8 cellular contexts compared by ENCODE assay signal in the genomic region with DNA sequence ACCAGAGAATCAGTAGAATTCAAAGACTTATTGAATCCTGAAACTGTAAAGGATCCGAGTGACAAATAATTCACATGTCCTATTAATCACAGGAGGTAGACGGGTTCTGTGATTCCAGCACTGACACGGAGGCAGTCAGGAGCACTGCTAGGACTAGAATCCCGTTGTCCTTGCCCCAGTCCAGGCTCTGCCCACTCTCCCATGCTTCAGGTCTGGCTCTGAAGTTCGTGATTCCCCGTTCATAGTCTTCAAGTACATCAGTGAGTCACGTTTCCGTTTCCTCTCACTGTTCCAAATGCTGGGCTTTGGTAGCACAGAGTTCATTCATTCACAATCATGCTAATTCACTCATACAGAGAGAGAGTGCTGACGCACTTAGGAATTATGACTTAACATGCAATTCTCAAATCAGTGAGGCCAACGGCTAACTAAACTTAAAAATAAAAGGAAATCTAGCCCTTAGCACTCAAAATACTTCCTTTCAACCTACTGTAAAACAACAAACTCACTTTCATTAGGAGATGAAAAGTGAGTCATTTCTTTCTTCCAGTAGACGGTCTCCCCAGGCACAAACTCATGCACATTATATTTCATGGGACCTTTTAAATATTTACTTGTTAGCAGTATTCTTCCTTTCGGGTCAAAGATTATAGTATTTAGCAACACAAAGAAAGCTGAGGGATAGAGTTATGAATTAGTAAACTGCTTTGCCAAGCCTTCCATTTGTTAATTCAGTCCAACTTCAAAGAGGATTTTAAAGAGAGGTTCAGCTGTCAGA.
DNase-seq lines count a peak whose midpoint lies in the region; ATAC-seq and TF ChIP-seq lines count a peak whose summit lies in the region.

No MANE protein-coding gene starts in this region.

- H3K36me3 Mint-ChIP-seq in activated T-helper 1 cell treated with anti-CD3 and anti-CD28 coated beads, Interleukin-12 subunit alpha, Interleukin-12 subunit beta, Interleukin-2, Interleukin-4 antibody, amounts not matched to agents 30 ng/mL and 10 ng/mL and 1 ng/mL, durations not matched to agents 14 hours and 24 hours and 36 hours (ENCODE audit: low read depth) = no peaks in the 10 kb centered on the region

- peak overlapping the region; percentile 53 for H3K27ac Mint-ChIP-seq in activated T-helper 1 cell treated with anti-CD3 and anti-CD28 coated beads, Interleukin-12 subunit alpha, Interleukin-12 subunit beta, Interleukin-2, Interleukin-4 antibody, amounts not matched to agents 30 ng/mL and 10 ng/mL and 1 ng/mL, durations not matched to agents 14 hours and 24 hours and 36 hours

- H3K4me1 Mint-ChIP-seq in activated T-helper 1 cell treated with anti-CD3 and anti-CD28 coated beads, Interleukin-12 subunit alpha, Interleukin-12 subunit beta, Interleukin-2, Interleukin-4 antibody, amounts not matched to agents 30 ng/mL and 10 ng/mL and 1 ng/mL, durations not matched to agents 14 hours and 24 hours and 36 hours (ENCODE audit: low read depth) = peaks cover 32% of the 10 kb centered on the region

- no peaks in the 10 kb centered on the region for H3K9me3 ChIP-seq in BE2C

- no peaks in the 10 kb centered on the region for H3K27me3 Mint-ChIP-seq in activated T-helper 1 cell treated with anti-CD3 and anti-CD28 coated beads, Interleukin-12 subunit alpha, Interleukin-12 subunit beta, Interleukin-2, Interleukin-4 antibody, amounts not matched to agents 30 ng/mL and 10 ng/mL and 1 ng/mL, durations not matched to agents 14 hours and 24 hours and 36 hours (ENCODE audit: insufficient read depth)

- no peak for TF ChIP-seq CTCF in BE2C (IDR thresholded peaks at IDR 0.05; ENCODE audit: low read depth, low read length)

- DNase-seq in NOMO-1 (lab: John Stamatoyannopoulos, UW; ENCODE audit: unreplicated experiment in 2 of 2) (peak; percentile 45 to 92), Right ventricle myocardium superior (no peak), retina (peak; percentile 20), middle frontal gyrus (ENCODE audit: extremely low spot score, low spot score) (no peak), BE2C (no peak)
- DNase-seq in activated T-helper 1 cell treated with anti-CD3 and anti-CD28 coated beads, Interleukin-12 subunit alpha, Interleukin-12 subunit beta, Interleukin-2, Interleukin-4 antibody, amounts not matched to agents 30 ng/mL and 10 ng/mL and 1 ng/mL, durations not matched to agents 14 hours and 24 hours and 36 hours (ENCODE audit: low spot score) = peak; percentile 21

- H3K9me3 Mint-ChIP-seq in activated T-helper 1 cell treated with anti-CD3 and anti-CD28 coated beads, Interleukin-12 subunit alpha, Interleukin-12 subunit beta, Interleukin-2, Interleukin-4 antibody, amounts not matched to agents 30 ng/mL and 10 ng/mL and 1 ng/mL, durations not matched to agents 14 hours and 24 hours and 36 hours = no peaks in the 10 kb centered on the region

- no peak overlapping the region for H3K4me3 ChIP-seq in BE2C (ENCODE audit: low read depth, low read length)

- ATAC-seq in GM18861 (IDR thresholded peaks at IDR 0.05; ENCODE audit: unreplicated experiment) (peak; percentile 81), HG02763 (IDR thresholded peaks at IDR 0.05; ENCODE audit: unreplicated experiment) (peak; percentile 65), Right ventricle myocardium superior (ENCODE audit: poor library complexity) (peak; percentile 72)

- peak overlapping the region; percentile 59 for H3K4me3 Mint-ChIP-seq in activated T-helper 1 cell treated with anti-CD3 and anti-CD28 coated beads, Interleukin-12 subunit alpha, Interleukin-12 subunit beta, Interleukin-2, Interleukin-4 antibody, amounts not matched to agents 30 ng/mL and 10 ng/mL and 1 ng/mL, durations not matched to agents 14 hours and 24 hours and 36 hours

- H3K27me3 ChIP-seq in BE2C = no peaks in the 10 kb centered on the region

- intact Hi-C loops in activated T-helper 1 cell treated with anti-CD3 and anti-CD28 coated beads, Interleukin-12 subunit alpha, Interleukin-12 subunit beta, Interleukin-2, Interleukin-4 antibody, amounts not matched to agents 30 ng/mL and 10 ng/mL and 1 ng/mL, durations not matched to agents 14 hours and 24 hours and 36 hours (cut with micrococcal nuclease) = loop anchor here (1.0 to 10.0 kb wide), 9 partner anchors 61 to 888 kb away; a partner anchor contains a TSS
- intact Hi-C loops in Right ventricle myocardium superior (cut with DNase I) = loop anchor here (5.0 kb wide), 1 partner anchor 476 kb away; no protein-coding TSS in a partner anchor

- no peaks in the 10 kb centered on the region for H3K36me3 ChIP-seq in BE2C

- H3K4me1 ChIP-seq in BE2C = no peaks in the 10 kb centered on the region

Comparison
In these comparisons a context has a peak if more than half of its experiments do, and no peak if none do; other contexts are left out.
1. DNase-seq: peak in NOMO-1 (2 of 2), activated T-helper 1 cell treated with anti-CD3 and anti-CD28 coated beads, Interleukin-12 subunit alpha, Interleukin-12 subunit beta, Interleukin-2, Interleukin-4 antibody, amounts not matched to agents 30 ng/mL and 10 ng/mL and 1 ng/mL, durations not matched to agents 14 hours and 24 hours and 36 hours (single experiment) and retina (single experiment); none in Right ventricle myocardium superior (single experiment), middle frontal gyrus (single experiment) and BE2C (single experiment).
2. Peak in every context shown above with its lines, with median percentiles within 50 percentile points of each other: ATAC-seq.